Comparison of ENCODE assay signal across 21 cellular contexts in the genomic region with DNA sequence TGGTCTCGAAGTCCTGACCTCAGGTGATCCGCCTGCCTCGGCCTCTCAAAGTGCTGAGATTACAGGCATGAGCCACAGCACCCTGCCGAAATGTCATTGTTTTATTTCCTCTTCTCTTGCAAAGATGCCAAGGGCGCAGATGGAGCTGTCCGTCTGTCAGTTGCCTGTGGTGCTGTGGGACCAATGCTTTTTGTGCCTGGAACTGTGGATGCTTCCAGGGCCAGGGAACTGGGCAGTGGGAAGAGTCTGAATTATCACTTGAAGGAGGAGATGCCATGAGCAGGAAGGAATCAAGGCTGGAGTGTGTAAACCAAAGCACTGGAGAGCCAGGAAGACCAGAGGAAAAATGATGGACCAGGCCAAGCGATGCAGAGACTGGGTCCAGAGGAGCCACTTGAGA.
"Had no signal": no experiment of that assay in that cellular context is flagged by ENCODE, and none has a peak within 500 bp of the region (broad histone marks: within the 10 kb centered on the region; RNA-seq: fewer than 3 reads in every experiment).

No MANE protein-coding gene starts in this region.

- DNase-seq: heart right ventricle; islet precursor cell; left ventricle myocardium inferior; mesendoderm; naive thymus-derived CD4-positive, alpha-beta T cell; nucleus accumbens; pancreas; posterior cingulate gyrus; retina; right cardiac atrium; stimulated activated CD4-positive, alpha-beta T cell treated with anti-CD3 and anti-CD28 coated beads, Interleukin-12 subunit alpha, Interleukin-12 subunit beta, amount 100 ng/mL, for 4 hours; stimulated activated CD4-positive, alpha-beta T cell treated with anti-CD3 and anti-CD28 coated beads, Interleukin-15, amount 100 ng/mL, for 24 hours; stimulated activated CD4-positive, alpha-beta T cell treated with anti-CD3 and anti-CD28 coated beads, Interleukin-2, amount 100 ng/mL, for 24 hours; stimulated activated CD4-positive, alpha-beta T cell treated with anti-CD3 and anti-CD28 coated beads, Interleukin-4, amount 100 ng/mL, for 1 hour; stimulated activated naive CD4-positive, alpha-beta T cell; uterus had no signal

- H3K27me3 Mint-ChIP-seq: naive thymus-derived CD4-positive, alpha-beta T cell; natural killer cell treated with Interleukin-12 subunit alpha and Interleukin-12 subunit beta and Interleukin-15 and Interleukin-18, amount 100 ng/mL, for 72 hours; type B pancreatic cell had no signal

- H3K27ac Mint-ChIP-seq: mesothelial cell of epicardium; naive thymus-derived CD4-positive, alpha-beta T cell; natural killer cell treated with Interleukin-12 subunit alpha and Interleukin-12 subunit beta and Interleukin-15 and Interleukin-18, amount 100 ng/mL, for 72 hours; stimulated activated effector memory CD8-positive, alpha-beta T cell treated with anti-CD3 and anti-CD28 coated beads, Interleukin-12 subunit alpha, Interleukin-12 subunit beta, amount 100 ng/mL, for 72 hours; type B pancreatic cell had no signal

- H3K4me3 Mint-ChIP-seq: mesothelial cell of epicardium; naive thymus-derived CD4-positive, alpha-beta T cell; natural killer cell treated with Interleukin-12 subunit alpha and Interleukin-12 subunit beta and Interleukin-15 and Interleukin-18, amount 100 ng/mL, for 72 hours; stimulated activated effector memory CD8-positive, alpha-beta T cell treated with anti-CD3 and anti-CD28 coated beads, Interleukin-12 subunit alpha, Interleukin-12 subunit beta, amount 100 ng/mL, for 72 hours; type B pancreatic cell had no signal

- H3K4me1 Mint-ChIP-seq: mesothelial cell of epicardium; naive thymus-derived CD4-positive, alpha-beta T cell; stimulated activated effector memory CD8-positive, alpha-beta T cell treated with anti-CD3 and anti-CD28 coated beads, Interleukin-12 subunit alpha, Interleukin-12 subunit beta, amount 100 ng/mL, for 72 hours had no signal

- H3K36me3 Mint-ChIP-seq: mesothelial cell of epicardium; natural killer cell treated with Interleukin-12 subunit alpha and Interleukin-12 subunit beta and Interleukin-15 and Interleukin-18, amount 100 ng/mL, for 72 hours; stimulated activated effector memory CD8-positive, alpha-beta T cell treated with anti-CD3 and anti-CD28 coated beads, Interleukin-12 subunit alpha, Interleukin-12 subunit beta, amount 100 ng/mL, for 72 hours had no signal

- ATAC-seq: heart right ventricle; naive thymus-derived CD4-positive, alpha-beta T cell; natural killer cell treated with Interleukin-12 subunit alpha and Interleukin-12 subunit beta and Interleukin-15 and Interleukin-18, amount 100 ng/mL, for 72 hours; pancreas; right cardiac atrium; sciatic nerve; stimulated activated effector memory CD8-positive, alpha-beta T cell treated with anti-CD3 and anti-CD28 coated beads, Interleukin-12 subunit alpha, Interleukin-12 subunit beta, amount 100 ng/mL, for 72 hours had no signal
